Comparison of ENCODE assay signal across 17 cellular contexts in the genomic region with DNA sequence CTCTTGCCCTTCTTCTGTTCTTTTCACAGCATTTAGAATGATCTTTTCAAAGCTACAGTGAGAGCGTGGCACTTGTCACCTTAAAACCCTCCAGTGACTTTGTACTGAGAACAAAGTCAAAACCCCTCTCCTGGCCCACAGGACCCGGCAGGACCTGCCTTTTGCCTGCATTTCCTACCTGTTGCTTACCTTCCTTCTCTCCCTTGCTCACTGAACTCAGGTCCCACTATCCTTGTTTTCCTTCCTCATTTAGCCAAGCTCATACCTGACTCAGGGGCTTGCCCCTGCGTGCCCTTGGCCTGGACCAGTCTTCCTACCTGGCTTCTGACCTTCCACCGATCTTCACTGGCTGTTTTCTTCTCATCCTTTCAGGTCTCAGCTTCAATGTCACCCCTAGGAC.
DNase-seq lines count a peak whose midpoint lies in the region; ATAC-seq, FAIRE-seq and TF ChIP-seq lines count a peak whose summit lies in the region.
"Had no signal": no experiment of that assay in that cellular context is flagged by ENCODE, and none has a peak within 500 bp of the region (broad histone marks: within the 10 kb centered on the region; RNA-seq: fewer than 3 reads in every experiment).

No MANE protein-coding gene starts in this region.

- CTCF ChIA-PET in MCF 10A (lab: Yijun Ruan, JAX) = interaction anchor here (0.5 to 0.7 kb wide), 4 partner anchors 15 to 1016 kb away, joined by 3 read pairs; no protein-coding TSS in a partner anchor
- CTCF ChIA-PET in activated naive CD4-positive, alpha-beta T cell treated with anti-CD3 and anti-CD28 coated beads for 36 hours (lab: Charles Lee) = no interaction called here

- peak; percentile 68 for FAIRE-seq in bronchial epithelial cell (lab: Jason Lieb, UNC)
- FAIRE-seq in keratinocyte (lab: Jason Lieb, UNC) = peak; percentile 9
- FAIRE-seq: GM12892, GM19239 had no signal

- ATAC-seq in activated naive CD4-positive, alpha-beta T cell treated with anti-CD3 and anti-CD28 coated beads, Interleukin-2, amount 50 U/mL, for 72 hours = no peak
- ATAC-seq in GM18870 (IDR thresholded peaks at IDR 0.05; ENCODE audit: unreplicated experiment) = no peak
- ATAC-seq: CD8-positive, alpha-beta T cell; HCT116 had no signal

- H3K4me1 ChIP-seq in breast epithelium = peaks cover 0 to 7% of the 10 kb centered on the region in 2 donors
- peaks cover 7% of the 10 kb centered on the region for H3K4me1 ChIP-seq in keratinocyte (ENCODE audit: control insufficient read depth, extremely low read depth, insufficient read depth, low read length)
- H3K4me1 ChIP-seq: Caco-2 had no signal

- H3K9ac ChIP-seq in keratinocyte (ENCODE audit: control insufficient read depth, extremely low read depth, insufficient read depth, low read length) = no peak overlapping the region

- H3K36me3 ChIP-seq in breast epithelium (no peaks in the 10 kb centered on the region), bronchial epithelial cell (ENCODE audit: control insufficient read depth, insufficient read depth, low read length) (no peaks in the 10 kb centered on the region), keratinocyte (ENCODE audit: control insufficient read depth in 2 of 2, extremely low read depth in 1 of 2, insufficient read depth in 2 of 2, low read length in 2 of 2) (no peaks in the 10 kb centered on the region)

- H4K20me1 ChIP-seq in keratinocyte (ENCODE audit: control insufficient read depth, extremely low read depth, insufficient read depth, low read length) = no peaks in the 10 kb centered on the region

- no TSS peak for BruUV-seq in MCF 10A (replicated peaks; lab: Mats Ljungman, UMichigan)

- H3K4me3 ChIP-seq in breast epithelium = no peak overlapping the region
- no peak overlapping the region for H3K4me3 ChIP-seq in bronchial epithelial cell (ENCODE audit: low read depth, low read length)
- no peak overlapping the region for H3K4me3 ChIP-seq in keratinocyte (ENCODE audit: control insufficient read depth in 2 of 3, extremely low read depth in 1 of 3, insufficient read depth in 2 of 3, low read depth in 1 of 3, low read length in 3 of 3)

- H3K36me3 Mint-ChIP-seq in MCF 10A (ENCODE audit: insufficient read depth, unreplicated experiment) = no peaks in the 10 kb centered on the region
- no peaks in the 10 kb centered on the region for H3K36me3 Mint-ChIP-seq in activated naive CD4-positive, alpha-beta T cell treated with anti-CD3 and anti-CD28 coated beads, Interleukin-2, amount 50 U/mL, for 72 hours
- no peaks in the 10 kb centered on the region for H3K36me3 Mint-ChIP-seq in activated naive CD4-positive, alpha-beta T cell treated with anti-CD3 and anti-CD28 coated beads for 36 hours (ENCODE audit: low read depth)
- H3K36me3 Mint-ChIP-seq: CD14-positive monocyte; CD8-positive, alpha-beta T cell had no signal

- H3K9me1 ChIP-seq in keratinocyte (ENCODE audit: control insufficient read depth, extremely low read depth, insufficient read depth, low read length) = no peaks in the 10 kb centered on the region

- H3K27ac Mint-ChIP-seq in MCF 10A (ENCODE audit: low read depth, unreplicated experiment) = peak overlapping the region; percentile 2
- H3K27ac Mint-ChIP-seq in activated naive CD4-positive, alpha-beta T cell treated with anti-CD3 and anti-CD28 coated beads, Interleukin-2, amount 50 U/mL, for 72 hours = no peak overlapping the region
- no peak overlapping the region for H3K27ac Mint-ChIP-seq in activated naive CD4-positive, alpha-beta T cell treated with anti-CD3 and anti-CD28 coated beads for 36 hours
- H3K27ac Mint-ChIP-seq: CD14-positive monocyte; CD8-positive, alpha-beta T cell; IgD-negative memory B cell had no signal

- no peaks in the 10 kb centered on the region for H3K79me2 ChIP-seq in keratinocyte (ENCODE audit: control insufficient read depth, insufficient read depth, low read length)

- H3K9me3 Mint-ChIP-seq in MCF 10A (ENCODE audit: unreplicated experiment) = no peaks in the 10 kb centered on the region
- no peaks in the 10 kb centered on the region for H3K9me3 Mint-ChIP-seq in activated naive CD4-positive, alpha-beta T cell treated with anti-CD3 and anti-CD28 coated beads, Interleukin-2, amount 50 U/mL, for 72 hours
- no peaks in the 10 kb centered on the region for H3K9me3 Mint-ChIP-seq in activated naive CD4-positive, alpha-beta T cell treated with anti-CD3 and anti-CD28 coated beads for 36 hours
- H3K9me3 Mint-ChIP-seq: CD8-positive, alpha-beta T cell had no signal

- H3K27me3 ChIP-seq in breast epithelium (no peaks in the 10 kb centered on the region), bronchial epithelial cell (ENCODE audit: control insufficient read depth, insufficient read depth, low read length) (no peaks in the 10 kb centered on the region), keratinocyte (ENCODE audit: control insufficient read depth, extremely low read depth, insufficient read depth, low read length) (peaks cover 5% of the 10 kb centered on the region)

- H3K4me2 ChIP-seq in keratinocyte (ENCODE audit: control insufficient read depth, extremely low read depth, insufficient read depth, low read depth, low read length) = peak overlapping the region; percentile 1

- H3K9me3 ChIP-seq in breast epithelium (no peaks in the 10 kb centered on the region), keratinocyte (ENCODE audit: control insufficient read depth, low read depth, low read length) (no peaks in the 10 kb centered on the region)

- no peak overlapping the region for H2AFZ ChIP-seq in keratinocyte (ENCODE audit: control insufficient read depth, low read length)

- TF ChIP-seq CTCF in MCF 10A (IDR thresholded peaks at IDR 0.05; ENCODE audit: unreplicated experiment) (no peak), breast epithelium (IDR thresholded peaks at IDR 0.05) (no peak), bronchial epithelial cell (IDR thresholded peaks at IDR 0.05; ENCODE audit: insufficient read depth, low read length, severe bottlenecking) (no peak), keratinocyte (optimal IDR thresholded peaks at IDR 0.05 in 1 of 3, IDR thresholded peaks at IDR 0.05 in 1 of 3, conservative IDR thresholded peaks at IDR 0.05 in 1 of 3; ENCODE audit: extremely low read depth in 1 of 3, insufficient read depth in 2 of 3, low read length in 3 of 3) (no peak)

- no peak overlapping the region for H3K4me3 Mint-ChIP-seq in MCF 10A (ENCODE audit: unreplicated experiment)
- H3K4me3 Mint-ChIP-seq in activated naive CD4-positive, alpha-beta T cell treated with anti-CD3 and anti-CD28 coated beads for 36 hours = no peak overlapping the region
- H3K4me3 Mint-ChIP-seq: CD14-positive monocyte; CD8-positive, alpha-beta T cell; IgD-negative memory B cell had no signal

- DNase-seq in MCF 10A (ENCODE audit: unreplicated experiment) (no peak), breast epithelium (ENCODE audit: low spot score in 2 of 2) (no peak), bronchial epithelial cell (ENCODE audit: low read depth) (peak; percentile 28), keratinocyte (ENCODE audit: low read depth, low spot score) (no peak)
- no peak for DNase-seq in activated naive CD4-positive, alpha-beta T cell treated with anti-CD3 and anti-CD28 coated beads, Interleukin-2, amount 50 U/mL, for 72 hours (ENCODE audit: low spot score in 2 of 2)
- DNase-seq in activated naive CD4-positive, alpha-beta T cell treated with anti-CD3 and anti-CD28 coated beads for 36 hours = no peak
- DNase-seq: Caco-2; CD8-positive, alpha-beta T cell; DND-41; GDM1 had no signal

- no peaks in the 10 kb centered on the region for H3K27me3 Mint-ChIP-seq in MCF 10A (ENCODE audit: insufficient read depth, unreplicated experiment)
- H3K27me3 Mint-ChIP-seq in activated naive CD4-positive, alpha-beta T cell treated with anti-CD3 and anti-CD28 coated beads for 36 hours (ENCODE audit: low read depth) = peaks cover 10% of the 10 kb centered on the region

- POLR2A ChIA-PET in MCF 10A (lab: Yijun Ruan, JAX) = no interaction called here

- intact Hi-C loops in MCF 10A (cut with micrococcal nuclease) = no loop called here
- intact Hi-C loops in breast epithelium (cut with DNase I; ENCODE audit: low total_unique reads) = no loop called here
- intact Hi-C loops in activated naive CD4-positive, alpha-beta T cell treated with anti-CD3 and anti-CD28 coated beads for 36 hours (cut with micrococcal nuclease) = no loop called here

- H3K4me1 Mint-ChIP-seq in MCF 10A (ENCODE audit: insufficient read depth, unreplicated experiment) = peaks cover 7% of the 10 kb centered on the region
- H3K4me1 Mint-ChIP-seq in activated naive CD4-positive, alpha-beta T cell treated with anti-CD3 and anti-CD28 coated beads for 36 hours (ENCODE audit: low read depth) = no peaks in the 10 kb centered on the region
- H3K4me1 Mint-ChIP-seq: CD14-positive monocyte, IgD-negative memory B cell had no signal

- H3K27ac ChIP-seq in breast epithelium (no peak overlapping the region), keratinocyte (ENCODE audit: control insufficient read depth, insufficient read depth, low read length) (no peak overlapping the region)
- H3K27ac ChIP-seq: 22Rv1 had no signal

- dilution Hi-C loops in keratinocyte (cut with MboI; ENCODE audit: extremely low pct_ligation_motif_present, low sequenced_read_pairs) = no loop called here

- TF ChIP-seq POLR2A in breast epithelium (IDR thresholded peaks at IDR 0.05) = no peak
